In the genomic region with DNA sequence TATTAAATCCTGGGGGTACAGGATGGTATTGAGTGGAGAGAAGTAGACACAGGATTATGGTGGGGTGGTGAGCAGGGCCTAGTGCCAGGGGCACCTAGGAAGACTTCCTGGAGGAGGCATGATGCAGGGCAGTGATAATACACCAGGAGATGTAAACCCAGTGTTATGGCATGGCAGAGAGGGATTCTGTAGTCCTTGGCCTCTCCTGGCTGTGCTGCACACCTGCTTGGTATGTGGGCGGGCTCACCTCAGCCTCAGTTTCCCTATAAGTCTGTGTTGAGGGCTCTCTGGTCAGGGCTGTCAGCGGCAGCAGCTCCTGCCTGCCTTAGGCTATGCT, we compare ENCODE assay signal across 1 cellular context.
TF ChIP-seq lines count a peak whose summit lies in the region.

No MANE protein-coding gene starts in this region.

TF ChIP-seq in K562, 482 proteins besides CTCF, POLR2A, EP300 and RAD21:
- TF ChIP-seq THRAP3 (IDR thresholded peaks at IDR 0.05; ENCODE audit: borderline replicate concordance) (no peak), ZFP36 (IDR thresholded peaks at IDR 0.05; ENCODE audit: low read depth, low read length, partially characterized antibody) (peak; percentile 96), RBM25 (IDR thresholded peaks at IDR 0.05; ENCODE audit: low read depth, low read length, severe bottlenecking) (peak; percentile 75), TRIM24 (IDR thresholded peaks at IDR 0.05) (no peak), BCOR (IDR thresholded peaks at IDR 0.05) (peak; percentile 81), ZNF436 (CRISPR knock-in tag; IDR thresholded peaks at IDR 0.05) (peak; percentile 77; the same call in 1 of the 2 replicates), KDM1A (IDR thresholded peaks at IDR 0.05) (peak in 1 of 2 experiments; percentile 32; a peak in 1 of 4 replicates)
